1 cellular context compared by ENCODE assay signal in the genomic region with DNA sequence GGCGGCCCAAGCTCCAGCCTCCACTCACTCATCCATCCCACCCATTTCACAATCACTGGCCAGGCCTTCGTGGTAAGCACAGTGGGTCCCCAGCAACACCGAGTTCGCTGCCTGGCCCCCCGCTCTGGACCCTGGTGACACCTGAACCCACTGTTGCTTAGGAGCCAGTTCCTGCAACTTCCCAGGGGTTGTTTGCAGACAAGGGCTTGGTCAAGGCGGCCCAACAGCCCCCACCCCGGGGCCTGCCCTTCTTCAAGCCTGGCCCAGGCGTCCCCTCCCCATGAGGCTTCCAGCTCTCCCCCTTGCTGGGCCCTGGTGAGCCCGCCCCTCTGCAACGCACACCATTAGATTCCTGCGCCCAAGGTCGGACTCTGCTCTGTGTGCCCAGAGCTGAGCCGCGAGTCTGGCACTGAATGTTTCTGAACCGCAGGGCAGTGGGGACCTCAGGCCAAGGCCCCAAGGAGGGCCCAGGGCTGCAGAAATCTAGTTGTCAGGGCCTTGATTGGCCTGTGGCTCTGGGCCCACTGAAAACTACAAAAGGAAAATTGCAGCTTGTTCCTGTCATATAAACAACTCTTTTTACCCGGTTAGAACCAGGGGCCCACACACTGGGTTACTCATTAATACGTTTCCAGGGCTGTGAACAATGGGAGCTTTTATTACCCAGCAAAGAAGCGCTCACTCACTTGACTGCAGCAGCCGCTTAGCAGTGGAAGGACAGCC.
TF ChIP-seq lines count a peak whose summit lies in the region.

No MANE protein-coding gene starts in this region.

TF ChIP-seq in HepG2, 621 proteins besides CTCF, POLR2A, EP300 and RAD21 (continued from another document and continues in another):
- TF ChIP-seq ZNF280D (CRISPR knock-in tag; IDR thresholded peaks at IDR 0.05) (peak; percentile 43; the same call in 1 of the 2 replicates), FOXM1 (CRISPR knock-in tag; IDR thresholded peaks at IDR 0.05) (no peak), TCF7L2 (IDR thresholded peaks at IDR 0.05; ENCODE audit: low read depth, low read length) (no peak), KDM5B (CRISPR knock-in tag; IDR thresholded peaks at IDR 0.05; ENCODE audit: borderline replicate concordance) (peak; percentile 31; the same call in 1 of the 2 replicates), ZSCAN20 (CRISPR knock-in tag; IDR thresholded peaks at IDR 0.05; ENCODE audit: borderline replicate concordance) (peak; percentile 49), ZNF230 (CRISPR knock-in tag; IDR thresholded peaks at IDR 0.05) (no peak), ZNF367 (CRISPR knock-in tag; IDR thresholded peaks at IDR 0.05; ENCODE audit: borderline replicate concordance) (no peak; the same call in 1 of the 2 replicates), ZNF850 (CRISPR knock-in tag; conservative IDR thresholded peaks at IDR 0.05) (no peak), ASH2L (IDR thresholded peaks at IDR 0.05; ENCODE audit: insufficient read length, low read depth, low read length) (peak; percentile 91), CREB1 (IDR thresholded peaks at IDR 0.05) (peak; percentile 40; the same call in 1 of the 2 replicates), CREB1 (CRISPR knock-in tag; IDR thresholded peaks at IDR 0.05) (peak; percentile 81; the same call in 1 of the 2 replicates), ZNF790 (CRISPR knock-in tag; IDR thresholded peaks at IDR 0.05; ENCODE audit: borderline replicate concordance) (peak; percentile 81; the same call in 1 of the 2 replicates), U2AF1 (optimal IDR thresholded peaks at IDR 0.05; ENCODE audit: low read depth, low read length) (no peak), RFX5 (IDR thresholded peaks at IDR 0.05; ENCODE audit: low read depth, low read length) (no peak), ZNF44 (CRISPR knock-in tag; IDR thresholded peaks at IDR 0.05) (0 out of 2 replicates have a peak, but pooled peaks have one; percentile 18), RFX3 (CRISPR knock-in tag; IDR thresholded peaks at IDR 0.05) (no peak; the same call in 1 of the 2 replicates), ZNF607 (CRISPR knock-in tag; IDR thresholded peaks at IDR 0.05; ENCODE audit: borderline replicate concordance) (peak; percentile 66; the same call in 1 of the 2 replicates), PHF21A (CRISPR knock-in tag; IDR thresholded peaks at IDR 0.05) (peak; percentile 98), SMAD3 (CRISPR knock-in tag; IDR thresholded peaks at IDR 0.05) (no peak; the same call in 1 of the 2 replicates), HES4 (CRISPR knock-in tag; IDR thresholded peaks at IDR 0.05; ENCODE audit: borderline replicate concordance) (no peak), ZC3H4 (CRISPR knock-in tag; IDR thresholded peaks at IDR 0.05; ENCODE audit: borderline replicate concordance) (0 out of 2 replicates have a peak, but pooled peaks have one; percentile 35), HNF1B (CRISPR knock-in tag; IDR thresholded peaks at IDR 0.05) (peak; percentile 98), ZSCAN12 (CRISPR knock-in tag; IDR thresholded peaks at IDR 0.05) (0 out of 2 replicates have a peak, but pooled peaks have one; percentile 56), SIX1 (CRISPR knock-in tag; IDR thresholded peaks at IDR 0.05; ENCODE audit: borderline replicate concordance) (0 out of 2 replicates have a peak, but pooled peaks have one; percentile 3), NR2F2 (IDR thresholded peaks at IDR 0.05; ENCODE audit: borderline replicate concordance, low read depth) (no peak), MED8 (CRISPR knock-in tag; IDR thresholded peaks at IDR 0.05; ENCODE audit: insufficient replicate concordance) (peak; percentile 48), SRSF9 (IDR thresholded peaks at IDR 0.05; ENCODE audit: borderline replicate concordance, insufficient read depth, low read depth, low read length, poor library complexity, severe bottlenecking) (no peak), ZNF83 (CRISPR knock-in tag; IDR thresholded peaks at IDR 0.05; ENCODE audit: borderline replicate concordance) (peak; percentile 89; the same call in 1 of the 2 replicates), ZFP82 (CRISPR knock-in tag; IDR thresholded peaks at IDR 0.05; ENCODE audit: borderline replicate concordance) (no peak), KMT2A (CRISPR knock-in tag; IDR thresholded peaks at IDR 0.05) (peak; percentile 44; the same call in 1 of the 2 replicates), SSRP1 (CRISPR knock-in tag; IDR thresholded peaks at IDR 0.05) (no peak; the same call in 1 of the 2 replicates), KMT2B (CRISPR knock-in tag; IDR thresholded peaks at IDR 0.05) (peak; percentile 32), ZNF326 (CRISPR knock-in tag; IDR thresholded peaks at IDR 0.05; ENCODE audit: borderline replicate concordance) (no peak), ZBTB7B (CRISPR knock-in tag; IDR thresholded peaks at IDR 0.05) (peak; percentile 86), ZNF614 (CRISPR knock-in tag; IDR thresholded peaks at IDR 0.05; ENCODE audit: borderline replicate concordance) (peak; percentile 84), ZNF354B (CRISPR knock-in tag; IDR thresholded peaks at IDR 0.05) (no peak), ATF5 (CRISPR knock-in tag; IDR thresholded peaks at IDR 0.05; ENCODE audit: low read depth) (no peak), MBNL3 (CRISPR knock-in tag; conservative IDR thresholded peaks at IDR 0.05) (no peak), HNRNPLL (IDR thresholded peaks at IDR 0.05; ENCODE audit: low read depth, low read length, poor library complexity, severe bottlenecking) (peak; percentile 77), CHD4 (IDR thresholded peaks at IDR 0.05; ENCODE audit: borderline replicate concordance, low read length) (peak; percentile 10; the same call in 1 of the 2 replicates), SNRNP70 (IDR thresholded peaks at IDR 0.05; ENCODE audit: low read depth, low read length) (no peak), SP1 (IDR thresholded peaks at IDR 0.05) (no peak), SP1 (CRISPR knock-in tag; IDR thresholded peaks at IDR 0.05) (peak; percentile 56), ZBTB25 (CRISPR knock-in tag; IDR thresholded peaks at IDR 0.05) (peak; percentile 39; the same call in 1 of the 2 replicates), PHF8 (CRISPR knock-in tag; IDR thresholded peaks at IDR 0.05) (peak; percentile 63), CSRNP1 (CRISPR knock-in tag; IDR thresholded peaks at IDR 0.05) (peak; percentile 62; the same call in 1 of the 2 replicates)
- TF ChIP-seq, protein P1, sequence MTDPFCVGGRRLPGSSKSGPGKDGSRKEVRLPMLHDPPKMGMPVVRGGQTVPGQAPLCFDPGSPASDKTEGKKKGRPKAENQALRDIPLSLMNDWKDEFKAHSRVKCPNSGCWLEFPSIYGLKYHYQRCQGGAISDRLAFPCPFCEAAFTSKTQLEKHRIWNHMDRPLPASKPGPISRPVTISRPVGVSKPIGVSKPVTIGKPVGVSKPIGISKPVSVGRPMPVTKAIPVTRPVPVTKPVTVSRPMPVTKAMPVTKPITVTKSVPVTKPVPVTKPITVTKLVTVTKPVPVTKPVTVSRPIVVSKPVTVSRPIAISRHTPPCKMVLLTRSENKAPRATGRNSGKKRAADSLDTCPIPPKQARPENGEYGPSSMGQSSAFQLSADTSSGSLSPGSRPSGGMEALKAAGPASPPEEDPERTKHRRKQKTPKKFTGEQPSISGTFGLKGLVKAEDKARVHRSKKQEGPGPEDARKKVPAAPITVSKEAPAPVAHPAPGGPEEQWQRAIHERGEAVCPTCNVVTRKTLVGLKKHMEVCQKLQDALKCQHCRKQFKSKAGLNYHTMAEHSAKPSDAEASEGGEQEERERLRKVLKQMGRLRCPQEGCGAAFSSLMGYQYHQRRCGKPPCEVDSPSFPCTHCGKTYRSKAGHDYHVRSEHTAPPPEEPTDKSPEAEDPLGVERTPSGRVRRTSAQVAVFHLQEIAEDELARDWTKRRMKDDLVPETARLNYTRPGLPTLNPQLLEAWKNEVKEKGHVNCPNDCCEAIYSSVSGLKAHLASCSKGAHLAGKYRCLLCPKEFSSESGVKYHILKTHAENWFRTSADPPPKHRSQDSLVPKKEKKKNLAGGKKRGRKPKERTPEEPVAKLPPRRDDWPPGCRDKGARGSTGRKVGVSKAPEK (CRISPR knock-in tag; IDR thresholded peaks at IDR 0.05; ENCODE audit: borderline replicate concordance), result no peak
- TF ChIP-seq, protein P2, sequence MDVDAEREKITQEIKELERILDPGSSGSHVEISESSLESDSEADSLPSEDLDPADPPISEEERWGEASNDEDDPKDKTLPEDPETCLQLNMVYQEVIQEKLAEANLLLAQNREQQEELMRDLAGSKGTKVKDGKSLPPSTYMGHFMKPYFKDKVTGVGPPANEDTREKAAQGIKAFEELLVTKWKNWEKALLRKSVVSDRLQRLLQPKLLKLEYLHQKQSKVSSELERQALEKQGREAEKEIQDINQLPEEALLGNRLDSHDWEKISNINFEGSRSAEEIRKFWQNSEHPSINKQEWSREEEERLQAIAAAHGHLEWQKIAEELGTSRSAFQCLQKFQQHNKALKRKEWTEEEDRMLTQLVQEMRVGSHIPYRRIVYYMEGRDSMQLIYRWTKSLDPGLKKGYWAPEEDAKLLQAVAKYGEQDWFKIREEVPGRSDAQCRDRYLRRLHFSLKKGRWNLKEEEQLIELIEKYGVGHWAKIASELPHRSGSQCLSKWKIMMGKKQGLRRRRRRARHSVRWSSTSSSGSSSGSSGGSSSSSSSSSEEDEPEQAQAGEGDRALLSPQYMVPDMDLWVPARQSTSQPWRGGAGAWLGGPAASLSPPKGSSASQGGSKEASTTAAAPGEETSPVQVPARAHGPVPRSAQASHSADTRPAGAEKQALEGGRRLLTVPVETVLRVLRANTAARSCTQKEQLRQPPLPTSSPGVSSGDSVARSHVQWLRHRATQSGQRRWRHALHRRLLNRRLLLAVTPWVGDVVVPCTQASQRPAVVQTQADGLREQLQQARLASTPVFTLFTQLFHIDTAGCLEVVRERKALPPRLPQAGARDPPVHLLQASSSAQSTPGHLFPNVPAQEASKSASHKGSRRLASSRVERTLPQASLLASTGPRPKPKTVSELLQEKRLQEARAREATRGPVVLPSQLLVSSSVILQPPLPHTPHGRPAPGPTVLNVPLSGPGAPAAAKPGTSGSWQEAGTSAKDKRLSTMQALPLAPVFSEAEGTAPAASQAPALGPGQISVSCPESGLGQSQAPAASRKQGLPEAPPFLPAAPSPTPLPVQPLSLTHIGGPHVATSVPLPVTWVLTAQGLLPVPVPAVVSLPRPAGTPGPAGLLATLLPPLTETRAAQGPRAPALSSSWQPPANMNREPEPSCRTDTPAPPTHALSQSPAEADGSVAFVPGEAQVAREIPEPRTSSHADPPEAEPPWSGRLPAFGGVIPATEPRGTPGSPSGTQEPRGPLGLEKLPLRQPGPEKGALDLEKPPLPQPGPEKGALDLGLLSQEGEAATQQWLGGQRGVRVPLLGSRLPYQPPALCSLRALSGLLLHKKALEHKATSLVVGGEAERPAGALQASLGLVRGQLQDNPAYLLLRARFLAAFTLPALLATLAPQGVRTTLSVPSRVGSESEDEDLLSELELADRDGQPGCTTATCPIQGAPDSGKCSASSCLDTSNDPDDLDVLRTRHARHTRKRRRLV (CRISPR knock-in tag; IDR thresholded peaks at IDR 0.05), result no peak
